Comparison of ENCODE assay signal across 9 cellular contexts in the genomic region with DNA sequence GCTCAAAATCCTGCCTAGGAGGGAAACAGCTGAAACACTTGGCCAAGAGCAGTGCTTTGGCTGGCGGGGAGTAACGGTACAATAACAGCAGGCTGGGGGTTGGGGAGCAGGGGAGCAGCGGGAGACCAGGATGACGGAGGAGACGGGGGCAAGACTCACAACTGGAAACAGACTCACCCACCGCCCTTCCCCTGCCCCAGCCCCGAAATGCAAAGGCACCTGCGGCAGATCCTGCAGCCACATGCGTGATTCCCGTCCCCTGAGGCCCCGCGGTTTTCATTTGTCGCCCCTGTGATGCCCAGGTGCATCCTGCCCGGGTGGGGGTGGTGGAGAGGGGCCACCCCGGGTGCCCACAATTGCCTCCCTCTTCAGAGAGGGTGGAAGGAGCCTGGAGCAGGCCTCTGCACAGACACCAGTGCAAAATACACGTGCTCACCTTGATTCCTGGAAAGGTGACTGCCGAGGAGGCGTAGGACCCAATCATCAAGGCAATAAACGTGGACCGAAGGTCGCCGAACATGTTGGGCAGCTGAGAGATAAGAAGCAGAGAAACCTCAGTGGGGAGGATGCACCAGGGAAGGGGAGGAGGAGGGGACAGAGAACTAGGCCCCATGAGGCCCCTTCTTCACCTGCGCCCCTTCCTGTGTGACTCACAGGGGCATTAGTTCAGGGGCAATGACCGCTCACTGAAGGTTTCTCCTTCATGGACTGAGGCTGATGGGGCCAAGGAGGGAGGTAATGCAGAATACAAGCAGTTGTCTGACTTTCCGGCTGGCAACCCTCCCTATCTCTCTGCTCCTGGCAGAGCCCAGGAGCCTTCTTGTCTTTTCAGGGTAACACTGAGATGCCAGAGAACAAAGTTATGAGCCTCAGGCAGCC. TPM values are rescaled to one million over a fixed set of nuclear protein-coding genes. Genes with fewer than 3 reads are reported as not detected.
DNase-seq lines count a peak whose midpoint lies in the region; ATAC-seq and TF ChIP-seq lines count a peak whose summit lies in the region.
"Had no signal": no experiment of that assay in that cellular context is flagged by ENCODE, and none has a peak within 500 bp of the region (broad histone marks: within the 10 kb centered on the region; RNA-seq: fewer than 3 reads in every experiment).

No MANE protein-coding gene starts in this region.

- H3K27ac ChIP-seq in OCI-LY7 (ENCODE audit: low read depth, low read length, poor library complexity, severe bottlenecking) (peak overlapping the region; percentile 78), coronary artery (no peak overlapping the region)
- H3K27ac ChIP-seq: A549 had no signal

- H3K4me3 ChIP-seq in OCI-LY7 (ENCODE audit: low read depth, low read length, poor library complexity, severe bottlenecking) (peak overlapping the region; percentile 56), coronary artery (no peak overlapping the region)
- H3K4me3 ChIP-seq: A549 had no signal

- peaks cover 40 to 76% of the 10 kb centered on the region in 2 donors for H3K4me1 Mint-ChIP-seq in stimulated activated naive B cell treated with anti-CD40 and anti-IgM and Interleukin-4, amounts not matched to agents 10 μg/mL and 1 μg/mL and 100 μg/mL, for 72 hours
- peaks cover 29% of the 10 kb centered on the region for H3K4me1 Mint-ChIP-seq in chondrocyte (ENCODE audit: low read depth)

- no peaks in the 10 kb centered on the region for H3K27me3 Mint-ChIP-seq in stimulated activated naive B cell treated with anti-CD40 and anti-IgM and Interleukin-4, amounts not matched to agents 10 μg/mL and 1 μg/mL and 100 μg/mL, for 72 hours
- no peaks in the 10 kb centered on the region for H3K27me3 Mint-ChIP-seq in chondrocyte (ENCODE audit: low read depth)

- peaks cover 30% of the 10 kb centered on the region for H3K4me1 ChIP-seq in OCI-LY7 (ENCODE audit: insufficient read depth, low read length, poor library complexity, severe bottlenecking)

- no peaks in the 10 kb centered on the region for H3K9me3 Mint-ChIP-seq in stimulated activated naive B cell treated with anti-CD40 and anti-IgM and Interleukin-4, amounts not matched to agents 10 μg/mL and 1 μg/mL and 100 μg/mL, for 72 hours
- no peaks in the 10 kb centered on the region for H3K9me3 Mint-ChIP-seq in chondrocyte (ENCODE audit: low read depth)

- TF ChIP-seq CTCF in OCI-LY7 (conservative IDR thresholded peaks at IDR 0.05; ENCODE audit: low read length) (no peak), coronary artery (IDR thresholded peaks at IDR 0.05) (no peak), chondrocyte (IDR thresholded peaks at IDR 0.05) (no peak)

- CTCF ChIA-PET in OCI-LY7 (lab: Charles Lee; ENCODE audit: unreplicated experiment) = no interaction called here

- H3K36me3 ChIP-seq in OCI-LY7 (ENCODE audit: insufficient read depth, low read length) = 0 out of 2 replicates have a peak, but pooled peaks cover 5% of the 10 kb centered on the region

- BruUV-seq in OCI-LY7 (replicated peaks; lab: Mats Ljungman, UMichigan) = no TSS peak

- POLR2A ChIA-PET in OCI-LY7 (lab: Charles Lee) = no interaction called here

- peak; percentile 85 for ATAC-seq in HG02798 (IDR thresholded peaks at IDR 0.05; ENCODE audit: poor library complexity, unreplicated experiment)
- ATAC-seq in stimulated activated naive B cell treated with anti-CD40 and anti-IgM and Interleukin-4, amounts not matched to agents 10 μg/mL and 1 μg/mL and 100 μg/mL, for 72 hours (replicated peaks) = peak; percentile 92 to 96
- ATAC-seq in HG03520 (IDR thresholded peaks at IDR 0.05; ENCODE audit: unreplicated experiment) = no peak
- ATAC-seq: A549 had no signal

- peak overlapping the region; percentile 98 for H3K27ac Mint-ChIP-seq in stimulated activated naive B cell treated with anti-CD40 and anti-IgM and Interleukin-4, amounts not matched to agents 10 μg/mL and 1 μg/mL and 100 μg/mL, for 72 hours
- no peak overlapping the region for H3K27ac Mint-ChIP-seq in chondrocyte (ENCODE audit: unreplicated experiment)

- peak; percentile 4 for DNase-seq in NK-92 treated with Interleukin-12 subunit alpha and Interleukin-12 subunit beta, amount 100 ng/mL, for 24 hours (lab: John Stamatoyannopoulos, UW)
- DNase-seq in NK-92 (lab: John Stamatoyannopoulos, UW; ENCODE audit: unreplicated experiment) = no peak
- DNase-seq in OCI-LY7 (ENCODE audit: low spot score) = peak; percentile 94
- peak; percentile 99 for DNase-seq in stimulated activated naive B cell treated with anti-CD40 and anti-IgM and Interleukin-4, amounts not matched to agents 10 μg/mL and 1 μg/mL and 100 μg/mL, for 72 hours
- DNase-seq in coronary artery (ENCODE audit: low spot score) = no peak
- DNase-seq in chondrocyte (ENCODE audit: low spot score) = no peak

- peak overlapping the region; percentile 21; the same call in 1 of the 2 replicates for H2AFZ ChIP-seq in OCI-LY7 (ENCODE audit: low read length)

- no peaks in the 10 kb centered on the region for H3K9me2 ChIP-seq in OCI-LY7 (ENCODE audit: insufficient read depth, low read length)

- H4K20me1 ChIP-seq in OCI-LY7 (ENCODE audit: insufficient read depth, low read length) = no peaks in the 10 kb centered on the region

- H3K79me2 ChIP-seq in OCI-LY7 (ENCODE audit: insufficient read depth, low read depth, low read length) = no peaks in the 10 kb centered on the region

- peak overlapping the region; percentile 69 to 79 for H3K4me3 Mint-ChIP-seq in stimulated activated naive B cell treated with anti-CD40 and anti-IgM and Interleukin-4, amounts not matched to agents 10 μg/mL and 1 μg/mL and 100 μg/mL, for 72 hours
- H3K4me3 Mint-ChIP-seq in chondrocyte (ENCODE audit: unreplicated experiment) = no peak overlapping the region

- H3K4me2 ChIP-seq in OCI-LY7 (ENCODE audit: low read length) = peak overlapping the region; percentile 82
- H3K4me2 ChIP-seq: A549 had no signal

- H3K9me3 ChIP-seq in OCI-LY7 (ENCODE audit: low read length) = no peaks in the 10 kb centered on the region
- H3K9me3 ChIP-seq: A549 had no signal

- H3K36me3 Mint-ChIP-seq in stimulated activated naive B cell treated with anti-CD40 and anti-IgM and Interleukin-4, amounts not matched to agents 10 μg/mL and 1 μg/mL and 100 μg/mL, for 72 hours = peaks cover 40 to 63% of the 10 kb centered on the region in 2 donors
- H3K36me3 Mint-ChIP-seq in chondrocyte (ENCODE audit: low read depth) = no peaks in the 10 kb centered on the region

- intact Hi-C loops in OCI-LY7 (cut with micrococcal nuclease; ENCODE audit: unreplicated experiment) = loop anchor here (1.0 kb wide), 1 partner anchor 34 kb away; no protein-coding TSS in a partner anchor

RNA-seq across cellular contexts. Expression of a gene that starts 30.4 kb away (rescaled TPM):
- total RNA-seq in OCI-LY7 (2014; rRNA removed; shearing (Covaris generic)) = 15.0 and 27.7 TPM in 2 replicates
- total RNA-seq in OCI-LY7 (2022) (51.2 and 51.8 TPM in 2 replicates), chondrocyte (60.7 to 69.1 TPM (median 68.2 TPM) in 3 replicates)

RNA-seq across cellular contexts. Expression of a gene that starts 35.6 kb away (rescaled TPM):
- 9.2 and 16.7 TPM in 2 replicates for total RNA-seq in OCI-LY7 (2014; rRNA removed; shearing (Covaris generic))
- total RNA-seq in OCI-LY7 (2022) (16.6 and 17.1 TPM in 2 replicates), chondrocyte (3.0 to 3.7 TPM (median 3.3 TPM) in 3 replicates)

RNA-seq across cellular contexts. Expression of a gene that starts 52.5 kb away (rescaled TPM):
- 0.19 and 0.31 TPM in 2 replicates for total RNA-seq in OCI-LY7 (2014; rRNA removed; shearing (Covaris generic))
- total RNA-seq in OCI-LY7 (2022) = 0.29 and 0.41 TPM in 2 replicates
- 0.42 to 0.64 TPM (median 0.51 TPM) in 3 replicates for total RNA-seq in chondrocyte

RNA-seq across cellular contexts. Expression of a gene that starts 56.7 kb away (rescaled TPM):
- total RNA-seq in OCI-LY7 (2014; rRNA removed; shearing (Covaris generic)) = 0.82 and 3.2 TPM in 2 replicates
- 0.59 and 1.2 TPM in 2 replicates for total RNA-seq in OCI-LY7 (2022)
- total RNA-seq in chondrocyte = 1.8 to 2.0 TPM (median 1.8 TPM) in 3 replicates

Comparison
In these comparisons a context has a peak if more than half of its experiments do, and no peak if none do; other contexts are left out.
1. DNase-seq: peak in NK-92 treated with Interleukin-12 subunit alpha and Interleukin-12 subunit beta, amount 100 ng/mL, for 24 hours (single experiment), OCI-LY7 (single experiment) and stimulated activated naive B cell treated with anti-CD40 and anti-IgM and Interleukin-4, amounts not matched to agents 10 μg/mL and 1 μg/mL and 100 μg/mL, for 72 hours (single experiment); none in NK-92 (single experiment), coronary artery (single experiment) and chondrocyte (single experiment).